In the genomic region with DNA sequence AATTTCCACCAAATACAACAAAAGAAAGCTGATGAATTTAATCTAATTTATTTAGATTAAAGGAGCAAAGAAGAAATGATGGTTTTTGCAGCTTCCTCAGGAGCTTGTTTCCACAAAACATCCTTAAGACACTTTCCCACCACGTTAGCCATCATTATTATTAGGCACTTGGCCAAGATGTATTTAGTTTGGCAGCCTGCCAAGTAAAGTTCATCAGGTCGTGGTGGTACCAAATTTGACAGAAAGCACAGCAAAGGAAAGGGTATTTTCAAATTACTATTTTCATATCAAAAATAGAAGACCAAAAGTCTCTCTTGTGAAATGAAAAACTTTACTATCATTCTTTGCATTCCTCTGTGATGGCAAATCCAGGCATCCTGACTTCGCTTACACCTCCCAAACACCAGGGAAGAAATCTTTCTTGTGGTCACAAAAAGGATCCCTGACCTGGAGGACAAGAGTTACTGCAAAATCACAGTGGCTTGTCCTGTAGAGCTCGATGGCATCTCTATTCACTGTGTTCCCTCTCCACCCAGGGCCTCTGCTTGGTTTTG, we compare ENCODE assay signal across 18 cellular contexts.
DNase-seq lines count a peak whose midpoint lies in the region; FAIRE-seq and TF ChIP-seq lines count a peak whose summit lies in the region.
"Had no signal": no experiment of that assay in that cellular context is flagged by ENCODE, and none has a peak within 500 bp of the region (broad histone marks: within the 10 kb centered on the region; RNA-seq: fewer than 3 reads in every experiment).

No MANE protein-coding gene starts in this region.

- H3K4me3 ChIP-seq in AG10803 (ENCODE audit: low read length) (no peak overlapping the region), fibroblast of the aortic adventitia (ENCODE audit: low read depth, low read length) (no peak overlapping the region)
- H3K4me3 ChIP-seq: lung, pancreas, SJCRH30 had no signal

- DNase-seq in AG10803 (ENCODE audit: low read depth) (peak; percentile 45), HCEC 1CT (peak; percentile 18), RCC 7860 (ENCODE audit: low spot score) (peak; percentile 40), fibroblast of the aortic adventitia (ENCODE audit: low read depth) (peak; percentile 32), NCI-H524 treated with DMSO at 0.1 percent for 48 hours (lab: John Stamatoyannopoulos, UW) (no peak), activated gamma-delta T cell treated with Interleukin-2 at 50 U/mL for 16 hours (no peak), UCSD-AML1 (lab: John Stamatoyannopoulos, UW; ENCODE audit: unreplicated experiment) (no peak)
- DNase-seq in stimulated activated CD4-positive, alpha-beta T cell treated with anti-CD3 and anti-CD28 coated beads, Interleukin-15, amount 100 ng/mL, for 24 hours, result no peak
- DNase-seq: Caco-2; caudate nucleus; naive B cell; NCI-H526 treated with DMSO at 0.1 percent for 48 hours; pancreas; stimulated activated CD4-positive, alpha-beta T cell treated with anti-CD3 and anti-CD28 coated beads, Interleukin-2, amount 100 ng/mL, for 24 hours; stimulated activated naive CD8-positive, alpha-beta T cell treated with anti-CD3 and anti-CD28 coated beads, Interleukin-15, amount 100 ng/mL, for 72 hours; T-helper 9 cell had no signal

- no peak for TF ChIP-seq CTCF in AG10803 (conservative IDR thresholded peaks at IDR 0.05; ENCODE audit: low read length)
- no peak for TF ChIP-seq CTCF in fibroblast of the aortic adventitia (IDR thresholded peaks at IDR 0.05; ENCODE audit: insufficient read depth, low read length)

- FAIRE-seq in RCC 7860 (lab: Jason Lieb, UNC), result peak; percentile 69
- FAIRE-seq: pancreas had no signal

Comparison
In these comparisons a context has a peak if more than half of its experiments do, and no peak if none do; other contexts are left out.
1. DNase-seq: peak in AG10803 (single experiment), HCEC 1CT (single experiment), RCC 7860 (single experiment) and fibroblast of the aortic adventitia (single experiment); none in stimulated activated CD4-positive, alpha-beta T cell treated with anti-CD3 and anti-CD28 coated beads, Interleukin-15, amount 100 ng/mL, for 24 hours (single experiment), NCI-H524 treated with DMSO at 0.1 percent for 48 hours (single experiment), activated gamma-delta T cell treated with Interleukin-2 at 50 U/mL for 16 hours (single experiment) and UCSD-AML1 (single experiment).